28 cellular contexts compared by ENCODE assay signal in the genomic region with DNA sequence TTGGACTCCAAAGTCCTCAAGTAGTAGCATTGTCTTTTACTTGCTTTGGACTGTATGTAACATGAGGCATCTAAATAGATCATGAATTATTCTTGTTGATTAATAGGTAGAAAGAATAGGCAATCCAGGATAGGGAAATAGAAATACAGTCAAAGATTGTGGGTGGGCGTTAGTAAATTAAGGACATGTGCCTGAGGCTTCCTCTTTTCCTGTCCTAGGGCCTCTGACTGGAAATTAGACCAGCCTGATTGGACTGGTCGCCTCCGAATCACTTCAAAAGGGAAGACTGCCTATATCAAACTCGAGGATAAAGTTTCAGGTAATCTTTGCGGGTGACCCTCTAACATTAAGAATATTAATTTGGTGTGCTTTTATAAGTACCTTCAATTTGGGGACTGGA. TPM values are rescaled to one million over a fixed set of nuclear protein-coding genes. Genes with fewer than 3 reads are reported as not detected.
DNase-seq lines count a peak whose midpoint lies in the region; ATAC-seq and TF ChIP-seq lines count a peak whose summit lies in the region.
"Had no signal": no experiment of that assay in that cellular context is flagged by ENCODE, and none has a peak within 500 bp of the region (broad histone marks: within the 10 kb centered on the region; RNA-seq: fewer than 3 reads in every experiment).

No MANE protein-coding gene starts in this region.

- no peaks in the 10 kb centered on the region for H3K27me3 Mint-ChIP-seq in activated T-cell treated with anti-CD3 and anti-CD28 coated beads, Interleukin-2, amount 50 U/mL, for 72 hours (ENCODE audit: low read depth)
- no peaks in the 10 kb centered on the region for H3K27me3 Mint-ChIP-seq in effector memory CD8-positive, alpha-beta T cell
- H3K27me3 Mint-ChIP-seq: activated naive CD8-positive, alpha-beta T cell treated with anti-CD3 and anti-CD28 coated beads for 36 hours; stimulated activated naive B cell treated with anti-CD40 and anti-IgM and Interleukin-4, amounts not matched to agents 10 μg/mL and 1 μg/mL and 100 μg/mL, for 72 hours had no signal

- H3K4me2 ChIP-seq in Karpas-422 (ENCODE audit: low read depth, low read length, poor library complexity, severe bottlenecking): peak overlapping the region; percentile 45

- no peaks in the 10 kb centered on the region for H3K27me3 ChIP-seq in Karpas-422 (ENCODE audit: low read length)
- H3K27me3 ChIP-seq in upper lobe of right lung: no peaks in the 10 kb centered on the region
- H3K27me3 ChIP-seq: ovary, SJCRH30 had no signal

- H3K36me3 Mint-ChIP-seq in activated T-cell treated with anti-CD3 and anti-CD28 coated beads, Interleukin-2, amount 50 U/mL, for 72 hours (ENCODE audit: insufficient read depth in 2 of 2): peaks cover 15 to 34% of the 10 kb centered on the region in 2 donors
- H3K36me3 Mint-ChIP-seq in effector memory CD8-positive, alpha-beta T cell (ENCODE audit: insufficient read depth): peaks cover 70% of the 10 kb centered on the region

- H3K4me1 ChIP-seq in Karpas-422 (ENCODE audit: low read length): peaks cover 36% of the 10 kb centered on the region
- peaks cover 12% of the 10 kb centered on the region for H3K4me1 ChIP-seq in upper lobe of right lung
- H3K4me1 ChIP-seq: Caco-2, SJCRH30 had no signal

- no peak for ATAC-seq in activated T-cell treated with anti-CD3 and anti-CD28 coated beads, Interleukin-2, amount 50 U/mL, for 72 hours (replicated peaks in 1 of 2)
- ATAC-seq in effector memory CD8-positive, alpha-beta T cell (replicated peaks): no peak
- peak; percentile 76 for ATAC-seq in upper lobe of right lung
- ATAC-seq: stimulated activated naive B cell treated with anti-CD40 and anti-IgM and Interleukin-4, amounts not matched to agents 10 μg/mL and 1 μg/mL and 100 μg/mL, for 72 hours had no signal

- H3K36me3 ChIP-seq in Karpas-422 (ENCODE audit: insufficient read depth, low read length) (peaks cover 41% of the 10 kb centered on the region; the same call in 1 of the 2 replicates), upper lobe of right lung (peaks cover 57% of the 10 kb centered on the region)
- H3K36me3 ChIP-seq: ovary had no signal

- peaks cover 59% of the 10 kb centered on the region for H3K79me2 ChIP-seq in Karpas-422 (ENCODE audit: low read length)

- peak overlapping the region; percentile 99 for H3K27ac Mint-ChIP-seq in activated T-cell treated with anti-CD3 and anti-CD28 coated beads, Interleukin-2, amount 50 U/mL, for 72 hours
- H3K27ac Mint-ChIP-seq in effector memory CD8-positive, alpha-beta T cell: peak overlapping the region; percentile 23 to 94
- H3K27ac Mint-ChIP-seq: nephron; stimulated activated naive B cell treated with anti-CD40 and anti-IgM and Interleukin-4, amounts not matched to agents 10 μg/mL and 1 μg/mL and 100 μg/mL, for 72 hours had no signal

- H3K9me2 ChIP-seq in Karpas-422 (replicated peaks; ENCODE audit: insufficient read depth, low read length): no peaks in the 10 kb centered on the region

- H3K9me3 Mint-ChIP-seq in activated T-cell treated with anti-CD3 and anti-CD28 coated beads, Interleukin-2, amount 50 U/mL, for 72 hours: no peaks in the 10 kb centered on the region
- H3K9me3 Mint-ChIP-seq in effector memory CD8-positive, alpha-beta T cell: no peaks in the 10 kb centered on the region
- H3K9me3 Mint-ChIP-seq: nephron; stimulated activated naive B cell treated with anti-CD40 and anti-IgM and Interleukin-4, amounts not matched to agents 10 μg/mL and 1 μg/mL and 100 μg/mL, for 72 hours had no signal

- no peak for TF ChIP-seq CTCF in upper lobe of right lung (IDR thresholded peaks at IDR 0.05)

- H3K27ac ChIP-seq in Karpas-422 (ENCODE audit: low read length): peak overlapping the region; percentile 68
- no peak overlapping the region for H3K27ac ChIP-seq in upper lobe of right lung
- H3K27ac ChIP-seq: epithelial cell of prostate, ovary, SJCRH30 had no signal

- H3K9ac ChIP-seq in Karpas-422 (ENCODE audit: low read length): no peak overlapping the region

- no peaks in the 10 kb centered on the region for H3K9me3 ChIP-seq in Karpas-422 (ENCODE audit: low read length)
- H3K9me3 ChIP-seq in upper lobe of right lung: no peaks in the 10 kb centered on the region
- H3K9me3 ChIP-seq: Caco-2, ovary, SJCRH30 had no signal

- intact Hi-C loops in upper lobe of right lung (cut with DNase I): no loop called here

- H2AFZ ChIP-seq in Karpas-422 (ENCODE audit: low read length): no peak overlapping the region

- H3K4me3 Mint-ChIP-seq in activated T-cell treated with anti-CD3 and anti-CD28 coated beads, Interleukin-2, amount 50 U/mL, for 72 hours: no peak overlapping the region
- no peak overlapping the region for H3K4me3 Mint-ChIP-seq in effector memory CD8-positive, alpha-beta T cell
- H3K4me3 Mint-ChIP-seq: activated naive CD8-positive, alpha-beta T cell treated with anti-CD3 and anti-CD28 coated beads for 36 hours; nephron; stimulated activated naive B cell treated with anti-CD40 and anti-IgM and Interleukin-4, amounts not matched to agents 10 μg/mL and 1 μg/mL and 100 μg/mL, for 72 hours had no signal

- DNase-seq in activated T-cell treated with anti-CD3 and anti-CD28 coated beads, Interleukin-2, amount 50 U/mL, for 72 hours: no peak
- no peak for DNase-seq in activated T-cell treated with anti-CD3 and anti-CD28 coated beads, Interleukin-2, amount 50 U/mL, for 1 hour
- no peak for DNase-seq in Karpas-422
- no peak for DNase-seq in effector memory CD8-positive, alpha-beta T cell
- no peak for DNase-seq in upper lobe of right lung
- no peak for DNase-seq in NCI-H774 (lab: John Stamatoyannopoulos, UW)
- no peak for DNase-seq in NCI-H1417 (lab: John Stamatoyannopoulos, UW)
- no peak for DNase-seq in foreskin melanocyte
- DNase-seq: activated CD4-positive, alpha-beta T cell treated with anti-CD3 and anti-CD28 coated beads for 48 hours; activated naive CD8-positive, alpha-beta T cell treated with anti-CD3 and anti-CD28 coated beads for 36 hours; AML-193; aorta; Caco-2; effector CD4-positive, alpha-beta T cell; hippocampal formation; NCI-H1105; NCI-H187 treated with DMSO at 0.1 percent for 48 hours; NCI-H2171; ovary; RPMI8226; SJCRH30; stimulated activated CD4-positive, alpha-beta T cell treated with anti-CD3 and anti-CD28 coated beads, Interleukin-15, amount 100 ng/mL, for 24 hours; stimulated activated naive B cell treated with anti-CD40 and anti-IgM and Interleukin-4, amounts not matched to agents 10 μg/mL and 1 μg/mL and 100 μg/mL, for 72 hours had no signal

- peaks cover 37% of the 10 kb centered on the region for H3K4me1 Mint-ChIP-seq in activated T-cell treated with anti-CD3 and anti-CD28 coated beads, Interleukin-2, amount 50 U/mL, for 72 hours (ENCODE audit: low read depth)
- H3K4me1 Mint-ChIP-seq in effector memory CD8-positive, alpha-beta T cell (ENCODE audit: low read depth in 2 of 2): peaks cover 17 to 25% of the 10 kb centered on the region in 2 donors

- no peaks in the 10 kb centered on the region for H4K20me1 ChIP-seq in Karpas-422 (ENCODE audit: insufficient read depth, low read depth, low read length)

- H3K4me3 ChIP-seq in Karpas-422 (ENCODE audit: low read length) (no peak overlapping the region), upper lobe of right lung (no peak overlapping the region)
- H3K4me3 ChIP-seq: lung, ovary, SJCRH30 had no signal

RNA-seq across cellular contexts. Expression of a gene that starts 7.6 kb away (rescaled TPM):
- 10 to 100 TPM; 34.2 to 43.5 TPM for total RNA-seq in activated T-cell treated with anti-CD3 and anti-CD28 coated beads, Interleukin-2, amount 50 U/mL, for 72 hours
- 33.2 and 42.8 TPM in 2 replicates for total RNA-seq in Karpas-422 (2014; rRNA removed; shearing (Covaris generic); ENCODE audit: low replicate concordance)
- 36.7 TPM for total RNA-seq in upper lobe of right lung

RNA-seq across cellular contexts. Expression of a gene that starts 23.6 kb away (rescaled TPM):
- under 1 TPM; 0.19 to 0.79 TPM for total RNA-seq in activated T-cell treated with anti-CD3 and anti-CD28 coated beads, Interleukin-2, amount 50 U/mL, for 72 hours
- total RNA-seq in Karpas-422 (2014; rRNA removed; shearing (Covaris generic); ENCODE audit: low replicate concordance): 2.2 and 3.2 TPM in 2 replicates
- 45.0 TPM for total RNA-seq in upper lobe of right lung
- total RNA-seq: Caco-2, G401, NCI-H460 had no signal

RNA-seq across cellular contexts. Expression of a gene that starts 33.7 kb away (rescaled TPM):
- total RNA-seq in activated T-cell treated with anti-CD3 and anti-CD28 coated beads, Interleukin-2, amount 50 U/mL, for 72 hours: under 1 TPM in 1 of 2 donors, not detected in 1; 0.95 TPM
- total RNA-seq in Karpas-422 (2014; rRNA removed; shearing (Covaris generic); ENCODE audit: low replicate concordance): 1.4 TPM in 1 of 2 replicates, not detected in the other
- 8.3 TPM for total RNA-seq in upper lobe of right lung
- total RNA-seq: G401, NCI-H460 had no signal

RNA-seq across cellular contexts. Expression of a gene that starts 57.2 kb away (rescaled TPM):
- 10 to 100 TPM; 26.6 to 27.8 TPM for total RNA-seq in activated T-cell treated with anti-CD3 and anti-CD28 coated beads, Interleukin-2, amount 50 U/mL, for 72 hours
- 8.5 and 9.0 TPM in 2 replicates for total RNA-seq in Karpas-422 (2014; rRNA removed; shearing (Covaris generic); ENCODE audit: low replicate concordance)
- total RNA-seq in upper lobe of right lung: 20.3 TPM

Comparison
In these comparisons a context has a peak if more than half of its experiments do, and no peak if none do; other contexts are left out.
1. RNA of a gene that starts 23.6 kb away (total RNA-seq): 45.0 TPM in upper lobe of right lung (single experiment); 2.2 to 3.2 TPM in Karpas-422 and 0.19 to 0.79 TPM in activated T-cell treated with anti-CD3 and anti-CD28 coated beads, Interleukin-2, amount 50 U/mL, for 72 hours; every median in the first group is over 10 times any median in the second.